10 cellular contexts compared by ENCODE assay signal in genomic region chr17:75090871-75091854, GRCh38. TPM values are rescaled to one million over a fixed set of nuclear protein-coding genes. Genes with fewer than 3 reads are reported as not detected.
DNase-seq lines count a peak whose midpoint lies in the region; ATAC-seq and TF ChIP-seq lines count a peak whose summit lies in the region.
"Had no signal": no experiment of that assay in that cellular context is flagged by ENCODE, and none has a peak within 500 bp of the region (broad histone marks: within the 10 kb centered on the region; RNA-seq: fewer than 3 reads in every experiment).

No MANE protein-coding gene starts in this region.

- WGBS in body of pancreas, 2 donors, result 58 to 69% methylated on average over 16 to 19 of the region's 19 CpGs

- intact Hi-C loops in Caco-2 (cut with micrococcal nuclease; ENCODE audit: unreplicated experiment) (no loop called here), body of pancreas (cut with DNase I) (no loop called here)

- peak overlapping the region in 3 of 4 donors; percentile 34 to 88 (median 57) for H3K27ac ChIP-seq in body of pancreas

- H3K27me3 ChIP-seq in Caco-2 (replicated peaks; ENCODE audit: control insufficient read depth, insufficient read depth, low read length) (no peaks in the 10 kb centered on the region), body of pancreas (no peaks in the 10 kb centered on the region)

- ATAC-seq in body of pancreas, result no peak
- ATAC-seq in GM21360 (IDR thresholded peaks at IDR 0.05; ENCODE audit: unreplicated experiment), result no peak
- no peak for ATAC-seq in HG03571 (IDR thresholded peaks at IDR 0.05; ENCODE audit: unreplicated experiment)
- ATAC-seq: CD8-positive, alpha-beta T cell; stimulated activated naive CD8-positive, alpha-beta T cell treated with anti-CD3 and anti-CD28 coated beads, Interleukin-15, amount 100 ng/mL, for 72 hours had no signal

- H3K4me1 ChIP-seq in Caco-2 (peaks cover 81% of the 10 kb centered on the region), body of pancreas (peaks cover 61% of the 10 kb centered on the region)

- peaks cover 62% of the 10 kb centered on the region for H3K4me1 Mint-ChIP-seq in Caco-2 (ENCODE audit: low read depth, unreplicated experiment)
- peaks cover 73% of the 10 kb centered on the region for H3K4me1 Mint-ChIP-seq in mesothelial cell of epicardium

- no peaks in the 10 kb centered on the region; the same call in 1 of the 2 replicates for H3K36me3 ChIP-seq in Caco-2 (ENCODE audit: control insufficient read depth, insufficient read depth, low read length)
- H3K36me3 ChIP-seq in body of pancreas (replicated peaks in 1 of 2; ENCODE audit: insufficient read depth in 1 of 2, low read depth in 2 of 2), result no peaks in the 10 kb centered on the region

- H3K4me3 ChIP-seq in Caco-2 (ENCODE audit: low read depth, low read length) (no peak overlapping the region), body of pancreas (no peak overlapping the region)

- no peaks in the 10 kb centered on the region for H3K9me3 Mint-ChIP-seq in Caco-2 (ENCODE audit: unreplicated experiment)
- no peaks in the 10 kb centered on the region for H3K9me3 Mint-ChIP-seq in mesothelial cell of epicardium
- H3K9me3 Mint-ChIP-seq: CD8-positive, alpha-beta T cell; stimulated activated naive CD8-positive, alpha-beta T cell treated with anti-CD3 and anti-CD28 coated beads, Interleukin-15, amount 100 ng/mL, for 72 hours had no signal

- TF ChIP-seq CTCF in Caco-2 (IDR thresholded peaks at IDR 0.05; ENCODE audit: insufficient read depth in 1 of 2, low read depth in 1 of 2, low read length in 1 of 2, severe bottlenecking in 1 of 2, unreplicated experiment in 1 of 2), result no peak
- TF ChIP-seq CTCF in body of pancreas (IDR thresholded peaks at IDR 0.05), result no peak
- no peak for TF ChIP-seq CTCF in mesothelial cell of epicardium (IDR thresholded peaks at IDR 0.05; ENCODE audit: unreplicated experiment)

- no peak for TF ChIP-seq POLR2A in body of pancreas (IDR thresholded peaks at IDR 0.05)

- H3K27me3 Mint-ChIP-seq in Caco-2 (ENCODE audit: insufficient read depth, unreplicated experiment), result no peaks in the 10 kb centered on the region
- H3K27me3 Mint-ChIP-seq in mesothelial cell of epicardium (ENCODE audit: low read depth), result no peaks in the 10 kb centered on the region
- H3K27me3 Mint-ChIP-seq: stimulated activated naive CD8-positive, alpha-beta T cell treated with anti-CD3 and anti-CD28 coated beads, Interleukin-15, amount 100 ng/mL, for 72 hours had no signal

- no TSS peak for BruUV-seq in Caco-2 (replicated peaks; lab: Mats Ljungman, UMichigan)

- H3K36me3 Mint-ChIP-seq in Caco-2 (ENCODE audit: insufficient read depth, unreplicated experiment) (peaks cover 60% of the 10 kb centered on the region), mesothelial cell of epicardium (no peaks in the 10 kb centered on the region)
- H3K36me3 Mint-ChIP-seq: CD8-positive, alpha-beta T cell had no signal

- peak overlapping the region; percentile 20 for H3K4me3 Mint-ChIP-seq in Caco-2 (ENCODE audit: unreplicated experiment)
- peak overlapping the region; percentile 9 for H3K4me3 Mint-ChIP-seq in mesothelial cell of epicardium
- H3K4me3 Mint-ChIP-seq: CD8-positive, alpha-beta T cell; stimulated activated naive CD8-positive, alpha-beta T cell treated with anti-CD3 and anti-CD28 coated beads, Interleukin-15, amount 100 ng/mL, for 72 hours had no signal

- peak in 1 of 2 experiments; percentile 48 for DNase-seq in Caco-2
- DNase-seq in body of pancreas, result no peak
- no peak for DNase-seq in mesothelial cell of epicardium (ENCODE audit: low spot score in 2 of 2, unreplicated experiment in 2 of 2)
- DNase-seq in SIG-M5 (lab: John Stamatoyannopoulos, UW), result no peak
- DNase-seq: activated CD4-positive, alpha-beta T cell treated with anti-CD3 and anti-CD28 coated beads for 1 hour; CD8-positive, alpha-beta T cell; NCI-H510A; stimulated activated naive CD8-positive, alpha-beta T cell treated with anti-CD3 and anti-CD28 coated beads, Interleukin-15, amount 100 ng/mL, for 72 hours had no signal

- H3K9me3 ChIP-seq in Caco-2 (no peaks in the 10 kb centered on the region), body of pancreas (no peaks in the 10 kb centered on the region)

- POLR2A ChIA-PET in Caco-2 (lab: Charles Lee), result interaction anchor here (0.5 to 0.9 kb wide), 4 partner anchors 13 to 43 kb away, joined by 3 to 7 read pairs (median 4); no protein-coding TSS in a partner anchor

- CTCF ChIA-PET in Caco-2 (lab: Charles Lee), result interaction anchor here (0.6 to 1.3 kb wide), 6 partner anchors 13 to 178 kb away, joined by 3 to 8 read pairs (median 4); no protein-coding TSS in a partner anchor

- peak overlapping the region; percentile 87 for H3K27ac Mint-ChIP-seq in Caco-2 (ENCODE audit: unreplicated experiment)
- peak overlapping the region; percentile 77 for H3K27ac Mint-ChIP-seq in mesothelial cell of epicardium
- H3K27ac Mint-ChIP-seq: CD8-positive, alpha-beta T cell had no signal

RNA-seq across cellular contexts. Expression of gene SLC16A5, which starts 3.4 kb away (rescaled TPM):
- 27.7 and 33.8 TPM in 2 replicates for total RNA-seq in Caco-2 (2022)
- total RNA-seq in body of pancreas, result 10 to 100 TPM in 1 of 2 donors, 1 to 10 TPM in 1; 2.1 to 14.8 TPM
- total RNA-seq in mesothelial cell of epicardium, result 46.4 to 49.5 TPM (median 46.9 TPM) in 3 replicates

RNA-seq across cellular contexts. Expression of gene ARMC7, which starts 18.6 kb away (rescaled TPM):
- total RNA-seq in Caco-2 (2022), result 23.6 and 26.0 TPM in 2 replicates
- 1 to 10 TPM; 6.7 to 7.9 TPM for total RNA-seq in body of pancreas
- total RNA-seq in mesothelial cell of epicardium, result 11.3 to 12.0 TPM (median 11.4 TPM) in 3 replicates

RNA-seq across cellular contexts. Expression of gene NT5C, which starts 40.4 kb away (rescaled TPM):
- 59.3 and 68.4 TPM in 2 replicates for total RNA-seq in Caco-2 (2022)
- 10 to 100 TPM; 69.9 to 71.3 TPM for total RNA-seq in body of pancreas
- 44.3 to 51.0 TPM (median 46.8 TPM) in 3 replicates for total RNA-seq in mesothelial cell of epicardium

RNA-seq across cellular contexts. Expression of gene KCTD2, which starts 44.1 kb away (rescaled TPM):
- 27.9 and 28.8 TPM in 2 replicates for total RNA-seq in Caco-2 (2022)
- 10 to 100 TPM; 11.2 to 12.7 TPM for total RNA-seq in body of pancreas
- total RNA-seq in mesothelial cell of epicardium, result 24.1 to 26.4 TPM (median 26.1 TPM) in 3 replicates

RNA-seq across cellular contexts. Expression of gene ATP5PD, which starts 44.4 kb away (rescaled TPM):
- total RNA-seq in Caco-2 (2022), result 316 and 326 TPM in 2 replicates
- 100 to 1,000 TPM; 105 to 131 TPM for total RNA-seq in body of pancreas
- 153 to 161 TPM (median 153 TPM) in 3 replicates for total RNA-seq in mesothelial cell of epicardium
